2 cellular contexts compared by ENCODE assay signal in the genomic region with DNA sequence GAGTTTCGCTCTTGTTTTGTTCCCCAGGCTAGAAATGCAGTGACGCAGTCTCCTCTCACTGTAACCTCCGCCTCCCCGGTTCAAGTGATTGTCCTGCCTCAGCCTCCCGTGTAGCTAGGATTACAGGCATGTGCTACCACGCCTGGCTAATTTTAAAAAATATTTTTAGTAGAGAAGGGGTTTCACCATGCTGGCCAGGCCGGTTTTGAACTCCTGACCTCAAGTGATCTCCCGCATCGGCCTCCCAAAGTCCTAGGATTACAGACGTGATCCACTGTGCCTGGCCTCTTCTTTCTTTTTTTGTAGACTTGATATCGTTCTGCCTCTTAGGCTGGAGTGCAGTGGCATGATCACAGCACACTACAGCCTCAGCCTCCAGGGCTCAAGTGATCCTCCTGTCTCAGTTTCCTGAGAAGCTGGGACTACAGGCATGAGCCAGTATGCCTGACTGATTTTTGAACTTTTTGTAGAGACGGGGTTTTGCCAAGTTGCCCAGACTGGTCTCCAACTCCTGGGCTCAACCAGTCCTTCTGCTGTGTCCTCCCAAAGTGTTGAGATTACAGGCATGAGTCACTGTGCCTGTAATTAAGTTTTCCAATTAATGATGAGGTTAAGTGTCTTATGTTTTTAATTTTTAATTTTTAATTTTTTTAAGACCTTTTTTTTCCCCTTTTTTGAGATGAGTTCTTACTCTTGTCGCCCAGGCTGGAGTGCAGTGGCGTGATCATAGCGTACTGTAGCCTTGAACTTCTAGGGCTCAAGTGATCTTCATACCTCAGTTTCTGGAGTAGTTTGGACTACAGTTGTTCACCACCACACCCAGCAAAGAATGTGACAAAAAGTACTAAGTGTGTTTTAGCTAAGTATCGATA.
TF ChIP-seq lines count a peak whose summit lies in the region.

No MANE protein-coding gene starts in this region.

TF ChIP-seq in IMR-90, 13 proteins besides CTCF, POLR2A, EP300 and RAD21:
- TF ChIP-seq MAFK (IDR thresholded peaks at IDR 0.05; ENCODE audit: low read depth, low read length) (no peak), MXI1 (IDR thresholded peaks at IDR 0.05; ENCODE audit: borderline replicate concordance, low read depth, low read length) (no peak), CHD1 (IDR thresholded peaks at IDR 0.05; ENCODE audit: low read depth, low read length) (no peak), BHLHE40 (IDR thresholded peaks at IDR 0.05; ENCODE audit: low read depth, low read length) (no peak), CEBPB (IDR thresholded peaks at IDR 0.05; ENCODE audit: low read depth, low read length) (no peak), MAZ (IDR thresholded peaks at IDR 0.05; ENCODE audit: borderline replicate concordance, low read depth, low read length) (no peak), NFE2L2 (IDR thresholded peaks at IDR 0.05; ENCODE audit: low read depth, low read length) (no peak), RCOR1 (IDR thresholded peaks at IDR 0.05; ENCODE audit: insufficient replicate concordance, low read length) (no peak), RFX5 (IDR thresholded peaks at IDR 0.05; ENCODE audit: low read depth, low read length) (no peak), FOS (IDR thresholded peaks at IDR 0.05; ENCODE audit: low read depth, low read length) (no peak), SMC3 (IDR thresholded peaks at IDR 0.05; ENCODE audit: low read depth, low read length) (no peak)
- TF ChIP-seq, protein P1, sequence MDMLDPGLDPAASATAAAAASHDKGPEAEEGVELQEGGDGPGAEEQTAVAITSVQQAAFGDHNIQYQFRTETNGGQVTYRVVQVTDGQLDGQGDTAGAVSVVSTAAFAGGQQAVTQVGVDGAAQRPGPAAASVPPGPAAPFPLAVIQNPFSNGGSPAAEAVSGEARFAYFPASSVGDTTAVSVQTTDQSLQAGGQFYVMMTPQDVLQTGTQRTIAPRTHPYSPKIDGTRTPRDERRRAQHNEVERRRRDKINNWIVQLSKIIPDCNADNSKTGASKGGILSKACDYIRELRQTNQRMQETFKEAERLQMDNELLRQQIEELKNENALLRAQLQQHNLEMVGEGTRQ (IDR thresholded peaks at IDR 0.05; ENCODE audit: low read depth, low read length) = no peak
- TF ChIP-seq, protein P2, sequence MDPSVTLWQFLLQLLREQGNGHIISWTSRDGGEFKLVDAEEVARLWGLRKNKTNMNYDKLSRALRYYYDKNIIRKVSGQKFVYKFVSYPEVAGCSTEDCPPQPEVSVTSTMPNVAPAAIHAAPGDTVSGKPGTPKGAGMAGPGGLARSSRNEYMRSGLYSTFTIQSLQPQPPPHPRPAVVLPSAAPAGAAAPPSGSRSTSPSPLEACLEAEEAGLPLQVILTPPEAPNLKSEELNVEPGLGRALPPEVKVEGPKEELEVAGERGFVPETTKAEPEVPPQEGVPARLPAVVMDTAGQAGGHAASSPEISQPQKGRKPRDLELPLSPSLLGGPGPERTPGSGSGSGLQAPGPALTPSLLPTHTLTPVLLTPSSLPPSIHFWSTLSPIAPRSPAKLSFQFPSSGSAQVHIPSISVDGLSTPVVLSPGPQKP (IDR thresholded peaks at IDR 0.05; ENCODE audit: borderline replicate concordance, low read depth, low read length) = no peak

TF ChIP-seq in GM12891, 5 proteins besides CTCF, POLR2A, EP300 and RAD21:
- no peak for TF ChIP-seq TAF1 (IDR thresholded peaks at IDR 0.05; ENCODE audit: low read depth, low read length)
- TF ChIP-seq POU2F2 (IDR thresholded peaks at IDR 0.05; ENCODE audit: low read depth, low read length) = no peak
- no peak for TF ChIP-seq PAX5 (IDR thresholded peaks at IDR 0.05; ENCODE audit: insufficient read depth, low read length, severe bottlenecking)
- TF ChIP-seq SPI1 (IDR thresholded peaks at IDR 0.05; ENCODE audit: low read depth, low read length) = no peak
- TF ChIP-seq POLR2AphosphoS5 (IDR thresholded peaks at IDR 0.05; ENCODE audit: low read depth, low read length) = no peak
